Comparison of ENCODE assay signal across 1 cellular context in genomic region chr6:145813285-145814034, GRCh38.
A peak's percentile ranks its signal among the peaks of the same experiment; 100 is the strongest.
TF ChIP-seq lines count a peak whose summit lies in the region.

No MANE protein-coding gene starts in this region.

TF ChIP-seq in K562, 482 proteins besides CTCF, POLR2A, EP300 and RAD21 (continued from another document):
- no peak for TF ChIP-seq E2F3 (CRISPR knock-in tag; IDR thresholded peaks at IDR 0.05)
- TF ChIP-seq HMGN3 (IDR thresholded peaks at IDR 0.05; ENCODE audit: borderline replicate concordance, extremely low read depth, insufficient read length, low read depth, low read length), result no peak
- TF ChIP-seq IRF1 (CRISPR knock-in tag; IDR thresholded peaks at IDR 0.05; ENCODE audit: borderline replicate concordance), result no peak
- TF ChIP-seq CEBPB (tag; IDR thresholded peaks at IDR 0.05), result no peak
- TF ChIP-seq MEIS2 (IDR thresholded peaks at IDR 0.05; ENCODE audit: partially characterized antibody), result no peak
- TF ChIP-seq ZNF79 (CRISPR knock-in tag; IDR thresholded peaks at IDR 0.05; ENCODE audit: low read depth), result no peak
- TF ChIP-seq PHF8 (IDR thresholded peaks at IDR 0.05; ENCODE audit: borderline replicate concordance, low read length), result no peak
- TF ChIP-seq CAMTA2 (CRISPR knock-in tag; conservative IDR thresholded peaks at IDR 0.05), result no peak
- peak; percentile 54 for TF ChIP-seq NCOR1 (IDR thresholded peaks at IDR 0.05)
- no peak for TF ChIP-seq PBX2 (CRISPR knock-in tag; IDR thresholded peaks at IDR 0.05; ENCODE audit: low read depth)
- no peak; the same call in 1 of the 2 replicates for TF ChIP-seq PBX2 (tag; conservative IDR thresholded peaks at IDR 0.05; ENCODE audit: low read depth)
- TF ChIP-seq ZNF551 (CRISPR knock-in tag; IDR thresholded peaks at IDR 0.05), result no peak
- no peak for TF ChIP-seq RFX7 (CRISPR knock-in tag; IDR thresholded peaks at IDR 0.05)
- no peak for TF ChIP-seq MCM3 (IDR thresholded peaks at IDR 0.05)
- no peak for TF ChIP-seq HDAC6 (IDR thresholded peaks at IDR 0.05; ENCODE audit: low read depth, low read length)
- no peak for TF ChIP-seq TEAD2 (tag; IDR thresholded peaks at IDR 0.05)
